In the genomic region with DNA sequence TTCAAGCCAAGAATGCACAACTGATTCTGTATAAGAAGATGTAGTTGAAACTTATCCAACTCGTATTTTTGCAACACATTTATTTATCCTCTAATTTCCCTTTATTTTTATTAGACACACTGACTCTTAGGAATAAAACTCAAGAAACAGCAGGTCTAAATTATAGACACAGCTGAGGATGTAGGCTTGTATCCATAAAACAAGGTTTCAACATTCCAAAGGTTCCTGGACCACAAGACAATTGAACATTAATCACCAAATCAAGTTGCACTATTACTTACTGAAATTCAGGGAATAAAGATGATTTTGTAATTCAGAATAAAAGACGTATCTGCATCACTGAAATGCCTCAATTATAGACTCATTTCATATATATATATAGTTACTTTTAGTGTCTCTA, we compare ENCODE assay signal across 23 cellular contexts.
A peak's percentile ranks its signal among the peaks of the same experiment; 100 is the strongest.
DNase-seq lines count a peak whose midpoint lies in the region; ATAC-seq and TF ChIP-seq lines count a peak whose summit lies in the region.
"Had no signal": no experiment of that assay in that cellular context is flagged by ENCODE, and none has a peak within 500 bp of the region (broad histone marks: within the 10 kb centered on the region; RNA-seq: fewer than 3 reads in every experiment).

No MANE protein-coding gene starts in this region.

- H3K27me3 Mint-ChIP-seq in activated naive CD8-positive, alpha-beta T cell treated with anti-CD3 and anti-CD28 coated beads, Interleukin-2, amount 50 U/mL, for 24 hours, result no peaks in the 10 kb centered on the region
- H3K27me3 Mint-ChIP-seq: B cell; CD4-positive, alpha-beta memory T cell; CD4-positive, CD25-positive, alpha-beta regulatory T cell; CD8-positive, alpha-beta memory T cell had no signal

- no peaks in the 10 kb centered on the region for H3K36me3 Mint-ChIP-seq in activated naive CD8-positive, alpha-beta T cell treated with anti-CD3 and anti-CD28 coated beads, Interleukin-2, amount 50 U/mL, for 24 hours (ENCODE audit: low read depth)
- H3K36me3 Mint-ChIP-seq: CD14-positive monocyte; CD4-positive, alpha-beta memory T cell; CD4-positive, CD25-positive, alpha-beta regulatory T cell; CD8-positive, alpha-beta memory T cell had no signal

- POLR2A ChIA-PET in BJ (lab: Charles Lee), result no interaction called here

- no peak for ATAC-seq in activated naive CD8-positive, alpha-beta T cell treated with anti-CD3 and anti-CD28 coated beads, Interleukin-2, amount 50 U/mL, for 24 hours
- ATAC-seq: GM12878 had no signal

- no peak for TF ChIP-seq CTCF in BJ (IDR thresholded peaks at IDR 0.05; ENCODE audit: insufficient read depth, low read depth, low read length)

- no peak overlapping the region for H3K27ac Mint-ChIP-seq in activated naive CD8-positive, alpha-beta T cell treated with anti-CD3 and anti-CD28 coated beads, Interleukin-2, amount 50 U/mL, for 24 hours
- H3K27ac Mint-ChIP-seq: B cell; CD14-positive monocyte; CD4-positive, alpha-beta memory T cell; CD8-positive, alpha-beta memory T cell had no signal

- no peaks in the 10 kb centered on the region for H3K9me3 Mint-ChIP-seq in activated naive CD8-positive, alpha-beta T cell treated with anti-CD3 and anti-CD28 coated beads, Interleukin-2, amount 50 U/mL, for 24 hours

- CTCF ChIA-PET in BJ (lab: Yijun Ruan, JAX), result no interaction called here

- H3K4me3 ChIP-seq in BJ (ENCODE audit: low read depth, low read length), result no peak overlapping the region
- H3K4me3 ChIP-seq: BLaER1, GM12878 had no signal

- DNase-seq in BJ (ENCODE audit: low read depth) (peak; percentile 19), GM03348 (ENCODE audit: low spot score) (peak; percentile 2), NOMO-1 (lab: John Stamatoyannopoulos, UW; ENCODE audit: unreplicated experiment in 2 of 2) (no peak), T-helper 9 cell (no peak)
- no peak for DNase-seq in activated naive CD8-positive, alpha-beta T cell treated with anti-CD3 and anti-CD28 coated beads, Interleukin-2, amount 50 U/mL, for 24 hours
- DNase-seq: 8988T; ACHN; AML-193; C1 segment of cervical spinal cord; CD4-positive, alpha-beta memory T cell; CD4-positive, CD25-positive, alpha-beta regulatory T cell; CD8-positive, alpha-beta memory T cell; COR-L47; DMS 273 treated with DMSO at 0.1 percent for 48 hours; DMS153; DMS53; DMS79; DND-41; GF-D8 had no signal

- no peak overlapping the region for H3K4me3 Mint-ChIP-seq in activated naive CD8-positive, alpha-beta T cell treated with anti-CD3 and anti-CD28 coated beads, Interleukin-2, amount 50 U/mL, for 24 hours
- H3K4me3 Mint-ChIP-seq: B cell; CD14-positive monocyte; CD4-positive, alpha-beta memory T cell; CD4-positive, CD25-positive, alpha-beta regulatory T cell; CD8-positive, alpha-beta memory T cell had no signal

- H3K4me1 Mint-ChIP-seq in activated naive CD8-positive, alpha-beta T cell treated with anti-CD3 and anti-CD28 coated beads, Interleukin-2, amount 50 U/mL, for 24 hours, result no peaks in the 10 kb centered on the region
- H3K4me1 Mint-ChIP-seq: B cell; CD14-positive monocyte; CD4-positive, alpha-beta memory T cell; CD4-positive, CD25-positive, alpha-beta regulatory T cell; CD8-positive, alpha-beta memory T cell had no signal

- no peaks in the 10 kb centered on the region for H3K36me3 ChIP-seq in BJ (ENCODE audit: control insufficient read depth, insufficient read depth, low read length)
- H3K36me3 ChIP-seq: BLaER1 had no signal

- H3K27me3 ChIP-seq in BJ (ENCODE audit: control insufficient read depth, insufficient read depth, low read length), result no peaks in the 10 kb centered on the region

Comparison
In these comparisons a context has a peak if more than half of its experiments do, and no peak if none do; other contexts are left out.
1. DNase-seq: peak in BJ (single experiment) and GM03348 (single experiment); none in activated naive CD8-positive, alpha-beta T cell treated with anti-CD3 and anti-CD28 coated beads, Interleukin-2, amount 50 U/mL, for 24 hours (single experiment), NOMO-1 (0 of 2) and T-helper 9 cell (single experiment).